Comparison of ENCODE assay signal across 34 cellular contexts in genomic region chr7:22414424-22414823, GRCh38.
"Had no signal": no experiment of that assay in that cellular context is flagged by ENCODE, and none has a peak within 500 bp of the region (broad histone marks: within the 10 kb centered on the region; RNA-seq: fewer than 3 reads in every experiment).

No MANE protein-coding gene starts in this region.

- DNase-seq: Karpas-422, Kasumi-1, MG63, MM.1S, MV-4-11, NCI-H1048, NCI-H1092, NCI-H1092 treated with DMSO at 0.1 percent for 48 hours, NCI-H1105, NCI-H1105 treated with DMSO at 0.1 percent for 48 hours, NCI-H1417, NCI-H1417 treated with DMSO at 0.1 percent for 48 hours, NCI-H1436, NCI-H1436 treated with DMSO at 0.1 percent for 48 hours, NCI-H146, NCI-H1694, NCI-H1694 treated with DMSO at 0.1 percent for 48 hours, NCI-H187, NCI-H187 treated with DMSO at 0.1 percent for 48 hours, NCI-H1930, NCI-H2029, NCI-H2029 treated with DMSO at 0.1 percent for 48 hours, NCI-H2081, NCI-H2081 treated with DMSO at 0.1 percent for 48 hours, NCI-H2107, NCI-H2171, NCI-H2171 treated with DMSO at 0.1 percent for 48 hours, NCI-H2227 treated with DMSO at 0.1 percent for 48 hours, NCI-H226, NCI-H345, NCI-H446, NCI-H446 treated with DMSO at 0.1 percent for 48 hours, NCI-H510A had no signal

- H3K27ac ChIP-seq: KMS-11 had no signal

- H3K27me3 ChIP-seq: MG63 had no signal

- H3K9me3 ChIP-seq: MG63 had no signal

- H3K4me2 ChIP-seq: KMS-11 had no signal

- H3K9ac ChIP-seq: KMS-11 had no signal

- H3K4me3 ChIP-seq: MG63 had no signal
